Comparison of ENCODE assay signal across 13 cellular contexts in the genomic region with DNA sequence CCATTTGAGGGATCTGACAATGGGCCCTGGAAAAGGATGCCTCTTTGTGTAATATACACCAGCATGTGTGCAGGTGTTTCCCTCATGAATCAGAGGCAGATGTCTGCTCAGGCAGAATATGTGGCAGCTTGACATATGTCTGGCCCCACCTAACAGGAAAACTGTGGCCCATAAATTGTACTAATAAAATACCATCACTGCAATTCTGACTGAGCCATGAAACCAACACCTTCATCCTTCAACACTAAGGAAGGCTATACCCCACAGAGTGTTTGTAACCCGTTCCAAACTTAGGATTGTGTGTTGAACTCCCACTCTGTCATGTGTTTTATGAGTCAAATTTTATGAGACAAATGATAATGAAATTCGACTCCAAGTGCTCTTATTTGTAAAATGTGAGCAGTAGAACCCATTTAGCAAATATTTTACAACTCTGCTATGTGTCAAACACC. TPM values are rescaled to one million over a fixed set of nuclear protein-coding genes. Genes with fewer than 3 reads are reported as not detected.
DNase-seq lines count a peak whose midpoint lies in the region; FAIRE-seq and TF ChIP-seq lines count a peak whose summit lies in the region.
"Had no signal": no experiment of that assay in that cellular context is flagged by ENCODE, and none has a peak within 500 bp of the region (broad histone marks: within the 10 kb centered on the region; RNA-seq: fewer than 3 reads in every experiment).

No MANE protein-coding gene starts in this region.

- H3K27me3 Mint-ChIP-seq in nephron (ENCODE audit: low read depth) = no peaks in the 10 kb centered on the region

- TF ChIP-seq POLR2A in GM12891 (IDR thresholded peaks at IDR 0.05; ENCODE audit: low read depth, low read length) = no peak

- H3K36me3 Mint-ChIP-seq in nephron (ENCODE audit: low read depth) = peaks cover 5% of the 10 kb centered on the region
- H3K36me3 Mint-ChIP-seq: activated naive CD4-positive, alpha-beta T cell treated with anti-CD3 and anti-CD28 coated beads, Interleukin-2, amount 50 U/mL, for 24 hours; CD4-positive, CD25-positive, alpha-beta regulatory T cell had no signal

- no peaks in the 10 kb centered on the region for H3K9me3 Mint-ChIP-seq in nephron
- H3K9me3 Mint-ChIP-seq: activated naive CD4-positive, alpha-beta T cell treated with anti-CD3 and anti-CD28 coated beads, Interleukin-2, amount 50 U/mL, for 24 hours had no signal

- DNase-seq in DMS 273 treated with DMSO at 0.1 percent for 48 hours (lab: John Stamatoyannopoulos, UW) (peak; percentile 68), NCI-H1694 (lab: John Stamatoyannopoulos, UW) (peak; percentile 61), caudate nucleus (lab: John Stamatoyannopoulos, UW) (peak in 1 of 61 donors; percentile 7), HAP-1 (ENCODE audit: low spot score in 2 of 2) (no peak), GM12891 (ENCODE audit: insufficient read length, low spot score) (no peak)
- DNase-seq in stimulated activated CD4-positive, alpha-beta T cell treated with anti-CD3 and anti-CD28 coated beads, Interleukin-4, amount 100 ng/mL, for 4 hours = no peak
- DNase-seq in NK-92 treated with Interleukin-12 subunit alpha and Interleukin-12 subunit beta, amount 100 ng/mL, for 24 hours (lab: John Stamatoyannopoulos, UW) = no peak
- DNase-seq: activated CD4-positive, alpha-beta T cell treated with anti-CD3 and anti-CD28 coated beads for 1 hour; CD4-positive, CD25-positive, alpha-beta regulatory T cell; H7 had no signal

- no peak for TF ChIP-seq CTCF in nephron (IDR thresholded peaks at IDR 0.05; ENCODE audit: unreplicated experiment in 3 of 3)

- H3K36me3 ChIP-seq in HAP-1 (replicated peaks) = no peaks in the 10 kb centered on the region

- peak overlapping the region; percentile 72 to 93 (median 79) for H3K27ac Mint-ChIP-seq in nephron
- H3K27ac Mint-ChIP-seq: activated naive CD4-positive, alpha-beta T cell treated with anti-CD3 and anti-CD28 coated beads, Interleukin-2, amount 50 U/mL, for 24 hours; CD4-positive, CD25-positive, alpha-beta regulatory T cell had no signal

- in situ Hi-C loops in HAP-1 (cut with MboI; ENCODE audit: low sequenced_read_pairs) = no loop called here

- H3K27me3 ChIP-seq in HAP-1 (ENCODE audit: low read depth) = no peaks in the 10 kb centered on the region

- H3K27ac ChIP-seq in caudate nucleus (ENCODE audit: low read depth, low read length) = peak overlapping the region; percentile 40

- H3K9me3 ChIP-seq in HAP-1 = no peaks in the 10 kb centered on the region

- H3K4me3 ChIP-seq in HAP-1 = no peak overlapping the region

- peak overlapping the region in 1 of 3 experiments; percentile 47 for H3K4me3 Mint-ChIP-seq in nephron
- H3K4me3 Mint-ChIP-seq: activated naive CD4-positive, alpha-beta T cell treated with anti-CD3 and anti-CD28 coated beads, Interleukin-2, amount 50 U/mL, for 24 hours; CD4-positive, CD25-positive, alpha-beta regulatory T cell; neural crest cell had no signal

- FAIRE-seq in GM12891 (lab: Jason Lieb, UNC) = no peak

- H3K4me1 Mint-ChIP-seq in nephron = peaks cover 78% of the 10 kb centered on the region
- H3K4me1 Mint-ChIP-seq: activated naive CD4-positive, alpha-beta T cell treated with anti-CD3 and anti-CD28 coated beads, Interleukin-2, amount 50 U/mL, for 24 hours; CD4-positive, CD25-positive, alpha-beta regulatory T cell had no signal

- peaks cover 8% of the 10 kb centered on the region for H3K4me1 ChIP-seq in HAP-1

TF ChIP-seq in GM12891, 5 proteins besides CTCF, POLR2A, EP300 and RAD21:
- TF ChIP-seq POU2F2 (IDR thresholded peaks at IDR 0.05; ENCODE audit: low read depth, low read length) (no peak), PAX5 (IDR thresholded peaks at IDR 0.05; ENCODE audit: insufficient read depth, low read length, severe bottlenecking) (no peak), SPI1 (IDR thresholded peaks at IDR 0.05; ENCODE audit: low read depth, low read length) (no peak), POLR2AphosphoS5 (IDR thresholded peaks at IDR 0.05; ENCODE audit: low read depth, low read length) (no peak), TAF1 (IDR thresholded peaks at IDR 0.05; ENCODE audit: low read depth, low read length) (no peak)

RNA-seq across cellular contexts. Expression of a gene that starts 22.7 kb away (rescaled TPM):
- not detected for polyA plus RNA-seq in GM12891 (2012; ENCODE audit: low read depth, missing spikeins)
- polyA plus RNA-seq: CD4-positive, CD25-positive, alpha-beta regulatory T cell had no signal

Comparison
In these comparisons a context has a peak if more than half of its experiments do, and no peak if none do; other contexts are left out.
1. DNase-seq: peak in DMS 273 treated with DMSO at 0.1 percent for 48 hours (single experiment) and NCI-H1694 (single experiment); none in stimulated activated CD4-positive, alpha-beta T cell treated with anti-CD3 and anti-CD28 coated beads, Interleukin-4, amount 100 ng/mL, for 4 hours (0 of 2), HAP-1 (0 of 2), NK-92 treated with Interleukin-12 subunit alpha and Interleukin-12 subunit beta, amount 100 ng/mL, for 24 hours (single experiment) and GM12891 (single experiment).